ENCODE assay signal across 2 cellular contexts in the genomic region with DNA sequence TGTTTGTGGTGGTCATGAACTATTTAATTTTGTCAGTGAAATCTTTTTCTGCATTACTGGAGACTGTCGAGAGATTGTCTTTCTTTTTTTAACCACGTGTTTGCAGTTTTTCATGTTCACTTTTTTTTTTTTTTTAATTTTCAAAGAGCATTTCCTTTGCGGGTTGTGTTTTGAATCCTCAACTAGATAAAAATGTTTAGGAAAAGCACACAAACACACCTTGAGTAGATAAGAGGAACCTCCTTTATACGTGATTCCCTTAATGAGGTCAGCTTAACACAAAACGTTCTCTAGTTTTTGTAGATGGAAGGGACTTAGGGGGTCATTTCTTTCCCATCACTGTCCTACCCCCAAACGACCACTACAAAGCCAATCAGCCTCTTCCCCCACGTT.
TF ChIP-seq lines count a peak whose summit lies in the region.

No MANE protein-coding gene starts in this region.

TF ChIP-seq in SK-N-SH, 30 proteins besides CTCF, POLR2A, EP300 and RAD21 (continued from another document):
- TF ChIP-seq FOXJ3 (CRISPR knock-in tag; IDR thresholded peaks at IDR 0.05) = no peak

TF ChIP-seq in SK-N-SH treated with all-trans-retinoic acid at 6 μM for 48 hours, 23 proteins besides CTCF, POLR2A, EP300 and RAD21 (continued from another document):
- TF ChIP-seq, protein P1, sequence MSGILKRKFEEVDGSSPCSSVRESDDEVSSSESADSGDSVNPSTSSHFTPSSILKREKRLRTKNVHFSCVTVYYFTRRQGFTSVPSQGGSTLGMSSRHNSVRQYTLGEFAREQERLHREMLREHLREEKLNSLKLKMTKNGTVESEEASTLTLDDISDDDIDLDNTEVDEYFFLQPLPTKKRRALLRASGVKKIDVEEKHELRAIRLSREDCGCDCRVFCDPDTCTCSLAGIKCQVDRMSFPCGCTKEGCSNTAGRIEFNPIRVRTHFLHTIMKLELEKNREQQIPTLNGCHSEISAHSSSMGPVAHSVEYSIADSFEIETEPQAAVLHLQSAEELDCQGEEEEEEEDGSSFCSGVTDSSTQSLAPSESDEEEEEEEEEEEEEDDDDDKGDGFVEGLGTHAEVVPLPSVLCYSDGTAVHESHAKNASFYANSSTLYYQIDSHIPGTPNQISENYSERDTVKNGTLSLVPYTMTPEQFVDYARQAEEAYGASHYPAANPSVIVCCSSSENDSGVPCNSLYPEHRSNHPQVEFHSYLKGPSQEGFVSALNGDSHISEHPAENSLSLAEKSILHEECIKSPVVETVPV (CRISPR knock-in tag; IDR thresholded peaks at IDR 0.05) = no peak
- TF ChIP-seq, protein P2, sequence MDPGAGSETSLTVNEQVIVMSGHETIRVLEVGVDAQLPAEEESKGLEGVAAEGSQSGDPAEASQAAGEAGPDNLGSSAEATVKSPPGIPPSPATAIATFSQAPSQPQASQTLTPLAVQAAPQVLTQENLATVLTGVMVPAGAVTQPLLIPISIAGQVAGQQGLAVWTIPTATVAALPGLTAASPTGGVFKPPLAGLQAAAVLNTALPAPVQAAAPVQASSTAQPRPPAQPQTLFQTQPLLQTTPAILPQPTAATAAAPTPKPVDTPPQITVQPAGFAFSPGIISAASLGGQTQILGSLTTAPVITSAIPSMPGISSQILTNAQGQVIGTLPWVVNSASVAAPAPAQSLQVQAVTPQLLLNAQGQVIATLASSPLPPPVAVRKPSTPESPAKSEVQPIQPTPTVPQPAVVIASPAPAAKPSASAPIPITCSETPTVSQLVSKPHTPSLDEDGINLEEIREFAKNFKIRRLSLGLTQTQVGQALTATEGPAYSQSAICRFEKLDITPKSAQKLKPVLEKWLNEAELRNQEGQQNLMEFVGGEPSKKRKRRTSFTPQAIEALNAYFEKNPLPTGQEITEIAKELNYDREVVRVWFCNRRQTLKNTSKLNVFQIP (CRISPR knock-in tag; IDR thresholded peaks at IDR 0.05; ENCODE audit: borderline replicate concordance, low read depth) = no peak
- TF ChIP-seq, protein P3, sequence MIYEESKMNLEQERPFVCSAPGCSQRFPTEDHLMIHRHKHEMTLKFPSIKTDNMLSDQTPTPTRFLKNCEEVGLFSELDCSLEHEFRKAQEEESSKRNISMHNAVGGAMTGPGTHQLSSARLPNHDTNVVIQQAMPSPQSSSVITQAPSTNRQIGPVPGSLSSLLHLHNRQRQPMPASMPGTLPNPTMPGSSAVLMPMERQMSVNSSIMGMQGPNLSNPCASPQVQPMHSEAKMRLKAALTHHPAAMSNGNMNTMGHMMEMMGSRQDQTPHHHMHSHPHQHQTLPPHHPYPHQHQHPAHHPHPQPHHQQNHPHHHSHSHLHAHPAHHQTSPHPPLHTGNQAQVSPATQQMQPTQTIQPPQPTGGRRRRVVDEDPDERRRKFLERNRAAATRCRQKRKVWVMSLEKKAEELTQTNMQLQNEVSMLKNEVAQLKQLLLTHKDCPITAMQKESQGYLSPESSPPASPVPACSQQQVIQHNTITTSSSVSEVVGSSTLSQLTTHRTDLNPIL (CRISPR knock-in tag; IDR thresholded peaks at IDR 0.05; ENCODE audit: low read depth) = no peak
- no peak for TF ChIP-seq CSDC2 (CRISPR knock-in tag; IDR thresholded peaks at IDR 0.05)
- TF ChIP-seq, protein P4, sequence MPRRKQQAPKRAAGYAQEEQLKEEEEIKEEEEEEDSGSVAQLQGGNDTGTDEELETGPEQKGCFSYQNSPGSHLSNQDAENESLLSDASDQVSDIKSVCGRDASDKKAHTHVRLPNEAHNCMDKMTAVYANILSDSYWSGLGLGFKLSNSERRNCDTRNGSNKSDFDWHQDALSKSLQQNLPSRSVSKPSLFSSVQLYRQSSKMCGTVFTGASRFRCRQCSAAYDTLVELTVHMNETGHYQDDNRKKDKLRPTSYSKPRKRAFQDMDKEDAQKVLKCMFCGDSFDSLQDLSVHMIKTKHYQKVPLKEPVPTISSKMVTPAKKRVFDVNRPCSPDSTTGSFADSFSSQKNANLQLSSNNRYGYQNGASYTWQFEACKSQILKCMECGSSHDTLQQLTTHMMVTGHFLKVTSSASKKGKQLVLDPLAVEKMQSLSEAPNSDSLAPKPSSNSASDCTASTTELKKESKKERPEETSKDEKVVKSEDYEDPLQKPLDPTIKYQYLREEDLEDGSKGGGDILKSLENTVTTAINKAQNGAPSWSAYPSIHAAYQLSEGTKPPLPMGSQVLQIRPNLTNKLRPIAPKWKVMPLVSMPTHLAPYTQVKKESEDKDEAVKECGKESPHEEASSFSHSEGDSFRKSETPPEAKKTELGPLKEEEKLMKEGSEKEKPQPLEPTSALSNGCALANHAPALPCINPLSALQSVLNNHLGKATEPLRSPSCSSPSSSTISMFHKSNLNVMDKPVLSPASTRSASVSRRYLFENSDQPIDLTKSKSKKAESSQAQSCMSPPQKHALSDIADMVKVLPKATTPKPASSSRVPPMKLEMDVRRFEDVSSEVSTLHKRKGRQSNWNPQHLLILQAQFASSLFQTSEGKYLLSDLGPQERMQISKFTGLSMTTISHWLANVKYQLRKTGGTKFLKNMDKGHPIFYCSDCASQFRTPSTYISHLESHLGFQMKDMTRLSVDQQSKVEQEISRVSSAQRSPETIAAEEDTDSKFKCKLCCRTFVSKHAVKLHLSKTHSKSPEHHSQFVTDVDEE (CRISPR knock-in tag; IDR thresholded peaks at IDR 0.05) = no peak
- no peak for TF ChIP-seq PPARA (CRISPR knock-in tag; IDR thresholded peaks at IDR 0.05; ENCODE audit: borderline replicate concordance)
- TF ChIP-seq, protein P5, sequence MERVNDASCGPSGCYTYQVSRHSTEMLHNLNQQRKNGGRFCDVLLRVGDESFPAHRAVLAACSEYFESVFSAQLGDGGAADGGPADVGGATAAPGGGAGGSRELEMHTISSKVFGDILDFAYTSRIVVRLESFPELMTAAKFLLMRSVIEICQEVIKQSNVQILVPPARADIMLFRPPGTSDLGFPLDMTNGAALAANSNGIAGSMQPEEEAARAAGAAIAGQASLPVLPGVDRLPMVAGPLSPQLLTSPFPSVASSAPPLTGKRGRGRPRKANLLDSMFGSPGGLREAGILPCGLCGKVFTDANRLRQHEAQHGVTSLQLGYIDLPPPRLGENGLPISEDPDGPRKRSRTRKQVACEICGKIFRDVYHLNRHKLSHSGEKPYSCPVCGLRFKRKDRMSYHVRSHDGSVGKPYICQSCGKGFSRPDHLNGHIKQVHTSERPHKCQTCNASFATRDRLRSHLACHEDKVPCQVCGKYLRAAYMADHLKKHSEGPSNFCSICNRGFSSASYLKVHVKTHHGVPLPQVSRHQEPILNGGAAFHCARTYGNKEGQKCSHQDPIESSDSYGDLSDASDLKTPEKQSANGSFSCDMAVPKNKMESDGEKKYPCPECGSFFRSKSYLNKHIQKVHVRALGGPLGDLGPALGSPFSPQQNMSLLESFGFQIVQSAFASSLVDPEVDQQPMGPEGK (CRISPR knock-in tag; IDR thresholded peaks at IDR 0.05; ENCODE audit: borderline replicate concordance) = no peak
- TF ChIP-seq ZNF70 (CRISPR knock-in tag; IDR thresholded peaks at IDR 0.05) = no peak
- TF ChIP-seq ZFP30 (CRISPR knock-in tag; IDR thresholded peaks at IDR 0.05) = no peak
- TF ChIP-seq OSR1 (CRISPR knock-in tag; IDR thresholded peaks at IDR 0.05) = no peak
- no peak for TF ChIP-seq RARB (CRISPR knock-in tag; IDR thresholded peaks at IDR 0.05)
- no peak for TF ChIP-seq ARNTL (CRISPR knock-in tag; IDR thresholded peaks at IDR 0.05; ENCODE audit: borderline replicate concordance, low read depth)
- TF ChIP-seq ZNF8 (CRISPR knock-in tag; IDR thresholded peaks at IDR 0.05) = no peak
- no peak for TF ChIP-seq ESRRG (CRISPR knock-in tag; IDR thresholded peaks at IDR 0.05)
- no peak for TF ChIP-seq ZNF565 (CRISPR knock-in tag; conservative IDR thresholded peaks at IDR 0.05; ENCODE audit: low read depth)
- no peak for TF ChIP-seq ZFP3 (CRISPR knock-in tag; IDR thresholded peaks at IDR 0.05)
- TF ChIP-seq ISL1 (CRISPR knock-in tag; IDR thresholded peaks at IDR 0.05) = no peak
